Comparison of ENCODE assay signal across 8 cellular contexts in genomic region chr17:27526603-27527002, GRCh38.
DNase-seq lines count a peak whose midpoint lies in the region; ATAC-seq, FAIRE-seq and TF ChIP-seq lines count a peak whose summit lies in the region.

No MANE protein-coding gene starts in this region.

- FAIRE-seq in GM18507 (lab: Jason Lieb, UNC): peak; percentile 86
- no peak for FAIRE-seq in kidney (lab: Jason Lieb, UNC)

- H3K9ac ChIP-seq in kidney (ENCODE audit: low read length in 2 of 2): no peak overlapping the region

- intact Hi-C loops in kidney (cut with DNase I): no loop called here

- ATAC-seq in HG02610 (IDR thresholded peaks at IDR 0.05; ENCODE audit: unreplicated experiment): peak; percentile 69

- H3K27ac ChIP-seq in kidney (ENCODE audit: low read depth in 2 of 2, low read length in 2 of 2): no peak overlapping the region

- peaks cover 12 to 16% of the 10 kb centered on the region in 2 donors for H3K4me1 ChIP-seq in kidney (ENCODE audit: control insufficient read depth in 1 of 2, insufficient read depth in 1 of 2, low read depth in 1 of 2, low read length in 2 of 2)

- H3K36me3 ChIP-seq in kidney (ENCODE audit: control insufficient read depth in 1 of 2, insufficient read depth in 2 of 2, low read length in 2 of 2): no peaks in the 10 kb centered on the region

- TF ChIP-seq CTCF in fibroblast of pulmonary artery (IDR thresholded peaks at IDR 0.05; ENCODE audit: low read length, missing control alignments) (no peak), kidney (IDR thresholded peaks at IDR 0.05; ENCODE audit: borderline replicate concordance, extremely low read depth, insufficient read depth) (no peak)

- no peaks in the 10 kb centered on the region for H3K9me3 ChIP-seq in kidney (ENCODE audit: control insufficient read depth in 1 of 2, low read length in 2 of 2)

- no peak overlapping the region for H3K4me3 ChIP-seq in fibroblast of pulmonary artery (replicated peaks; ENCODE audit: low read depth, low read length)
- H3K4me3 ChIP-seq in kidney (ENCODE audit: low read length in 2 of 2): peak overlapping the region in 1 of 2 donors; percentile 17

- DNase-seq in GM18507 (ENCODE audit: extremely low spot score, insufficient read length, low read depth): no peak
- DNase-seq in SKM-1 (lab: John Stamatoyannopoulos, UW; ENCODE audit: unreplicated experiment): peak; percentile 61
- DNase-seq in fibroblast of pulmonary artery (ENCODE audit: low read depth): peak; percentile 52
- peak; percentile 19 for DNase-seq in stimulated activated CD4-positive, alpha-beta T cell treated with anti-CD3 and anti-CD28 coated beads, Interleukin-12 subunit alpha, Interleukin-12 subunit beta, amount 100 ng/mL, for 4 hours
- no peak for DNase-seq in NCI-H146 treated with DMSO at 0.1 percent for 48 hours (lab: John Stamatoyannopoulos, UW; ENCODE audit: unreplicated experiment)
- DNase-seq in dermis blood vessel endothelial cell: no peak
- no peak for DNase-seq in kidney

Comparison
In these comparisons a context has a peak if more than half of its experiments do, and no peak if none do; other contexts are left out.
1. DNase-seq: peak in SKM-1 (single experiment), fibroblast of pulmonary artery (single experiment) and stimulated activated CD4-positive, alpha-beta T cell treated with anti-CD3 and anti-CD28 coated beads, Interleukin-12 subunit alpha, Interleukin-12 subunit beta, amount 100 ng/mL, for 4 hours (single experiment); none in GM18507 (single experiment), NCI-H146 treated with DMSO at 0.1 percent for 48 hours (single experiment), dermis blood vessel endothelial cell (single experiment) and kidney (single experiment).